Comparison of ENCODE assay signal across 11 cellular contexts in the genomic region with DNA sequence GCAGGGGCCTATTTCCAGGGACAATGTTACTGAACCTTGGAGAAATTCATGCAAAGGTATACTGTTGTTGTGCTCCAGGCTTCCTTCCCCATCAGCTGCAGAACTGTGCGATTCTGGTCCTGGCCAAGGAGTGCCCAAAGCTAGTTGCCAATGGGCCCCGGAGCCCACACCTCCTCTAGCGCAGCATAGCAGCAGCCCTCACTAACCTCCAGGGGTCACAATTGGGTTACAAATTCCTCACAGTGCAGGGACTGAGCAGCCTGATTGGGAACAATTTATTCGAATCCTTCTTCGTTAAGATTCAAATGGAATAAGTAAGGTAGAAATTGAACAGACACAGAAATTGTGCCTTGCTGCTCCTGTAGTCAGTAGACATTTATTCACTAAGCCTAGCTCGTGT.
A peak's percentile ranks its signal among the peaks of the same experiment; 100 is the strongest.
DNase-seq lines count a peak whose midpoint lies in the region; ATAC-seq and TF ChIP-seq lines count a peak whose summit lies in the region.
"Had no signal": no experiment of that assay in that cellular context is flagged by ENCODE, and none has a peak within 500 bp of the region (broad histone marks: within the 10 kb centered on the region; RNA-seq: fewer than 3 reads in every experiment).

No MANE protein-coding gene starts in this region.

- H3K9me3 ChIP-seq in BE2C, result no peaks in the 10 kb centered on the region
- H3K9me3 ChIP-seq in right lobe of liver, result no peaks in the 10 kb centered on the region

- H3K27me3 ChIP-seq in BE2C (no peaks in the 10 kb centered on the region), right lobe of liver (no peaks in the 10 kb centered on the region)

- H3K4me1 ChIP-seq in BE2C, result peaks cover 10% of the 10 kb centered on the region; the same call in 1 of the 2 replicates
- H3K4me1 ChIP-seq in right lobe of liver, result no peaks in the 10 kb centered on the region

- peak; percentile 54 to 77 (median 65) for ATAC-seq in right lobe of liver
- ATAC-seq in GM21825 (IDR thresholded peaks at IDR 0.05; ENCODE audit: unreplicated experiment), result no peak
- ATAC-seq in GM21381 (IDR thresholded peaks at IDR 0.05; ENCODE audit: unreplicated experiment), result no peak
- no peak for ATAC-seq in sciatic nerve

- 50% methylated on average over 3 of the region's 6 CpGs for WGBS in right lobe of liver (ENCODE audit: insufficient coverage, low coverage, low lambda C conversion rate, missing lambda C conversion rate)

- no peak for TF ChIP-seq POLR2A in right lobe of liver (IDR thresholded peaks at IDR 0.05)

- DNase-seq in BE2C, result peak; percentile 67
- DNase-seq in NCI-H146 (lab: John Stamatoyannopoulos, UW), result peak; percentile 74
- peak in 50 of 61 donors; percentile 1 to 71 (median 26) for DNase-seq in caudate nucleus (lab: John Stamatoyannopoulos, UW)
- DNase-seq in right lobe of liver, result no peak
- no peak for DNase-seq in DMS79 (lab: John Stamatoyannopoulos, UW)
- DNase-seq in sciatic nerve (ENCODE audit: low spot score), result no peak
- DNase-seq: amniotic stem cell; CD4-positive, alpha-beta memory T cell; immature natural killer cell had no signal

- peak overlapping the region; percentile 39 for H3K27ac ChIP-seq in caudate nucleus (ENCODE audit: low read depth, low read length)
- H3K27ac ChIP-seq in right lobe of liver, result no peak overlapping the region

- peak; percentile 89 for TF ChIP-seq CTCF in BE2C (IDR thresholded peaks at IDR 0.05; ENCODE audit: low read depth, low read length)
- TF ChIP-seq CTCF in right lobe of liver (IDR thresholded peaks at IDR 0.05), result peak in 3 of 4 donors; percentile 24 to 51 (median 38)

- intact Hi-C loops in right lobe of liver (cut with DNase I), result no loop called here
- intact Hi-C loops in sciatic nerve (cut with DNase I), result no loop called here

- H3K36me3 ChIP-seq in BE2C, result no peaks in the 10 kb centered on the region
- no peaks in the 10 kb centered on the region for H3K36me3 ChIP-seq in right lobe of liver

- H3K4me3 ChIP-seq in BE2C (ENCODE audit: low read depth, low read length) (0 out of 2 replicates have a peak overlapping the region, but pooled peaks have one; percentile 1), right lobe of liver (no peak overlapping the region)

Comparison
In these comparisons a context has a peak if more than half of its experiments do, and no peak if none do; other contexts are left out.
1. DNase-seq: peak in BE2C (single experiment), NCI-H146 (single experiment) and caudate nucleus (50 of 61); none in right lobe of liver (0 of 3), DMS79 (single experiment) and sciatic nerve (single experiment).
2. ATAC-seq: peak in right lobe of liver (4 of 4); none in GM21825 (single experiment), GM21381 (single experiment) and sciatic nerve (single experiment).